8 cellular contexts compared by ENCODE assay signal in the genomic region with DNA sequence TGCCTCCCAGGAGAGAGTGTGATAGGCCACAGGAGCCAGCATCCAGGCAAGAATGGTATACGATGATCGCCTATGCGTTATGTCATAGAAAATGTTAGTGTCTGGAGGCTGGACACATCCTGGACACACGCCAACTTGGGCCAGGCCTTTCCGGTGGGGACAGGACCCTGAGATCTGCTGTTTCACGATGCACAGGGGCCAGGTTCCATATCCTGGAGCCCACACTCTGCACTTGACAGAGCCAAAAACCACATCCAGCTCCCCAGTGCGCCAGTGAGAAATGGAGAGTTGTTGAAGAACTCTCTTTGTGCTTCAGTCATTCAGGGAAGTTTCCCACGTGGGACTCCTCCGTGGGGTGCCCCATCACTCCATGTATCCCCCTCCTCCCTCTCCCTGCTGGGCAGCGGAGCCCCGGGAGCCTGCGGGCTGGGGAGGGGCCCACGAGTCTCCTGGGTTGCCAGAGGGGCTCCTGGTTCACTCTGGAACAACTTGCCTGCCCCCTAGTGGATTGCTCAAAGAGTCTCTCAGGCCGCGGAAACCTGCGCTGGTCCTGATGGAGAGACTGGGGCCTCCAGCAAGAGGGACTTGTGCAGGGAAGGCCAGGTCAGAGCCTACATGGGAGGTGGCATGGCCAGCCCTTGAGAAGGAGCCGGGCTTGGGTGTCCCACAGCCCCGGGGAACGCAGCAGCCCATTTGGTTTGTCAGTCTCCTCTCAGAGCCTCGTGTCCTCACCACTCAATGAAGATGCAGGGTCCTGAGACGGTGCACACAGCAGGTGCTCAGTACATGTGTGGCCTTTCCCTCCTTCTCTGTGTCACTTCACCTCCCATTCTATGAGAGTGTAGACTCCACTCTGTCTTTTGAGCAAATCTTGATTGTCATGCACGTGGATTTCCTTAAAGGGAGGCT. TPM values are rescaled to one million over a fixed set of nuclear protein-coding genes. Genes with fewer than 3 reads are reported as not detected.
A peak's percentile ranks its signal among the peaks of the same experiment; 100 is the strongest.
DNase-seq lines count a peak whose midpoint lies in the region; ATAC-seq and TF ChIP-seq lines count a peak whose summit lies in the region.

No MANE protein-coding gene starts in this region.

- no peak overlapping the region for H3K9ac ChIP-seq in neural progenitor cell

- H3K27me3 ChIP-seq in Peyer's patch = no peaks in the 10 kb centered on the region
- no peaks in the 10 kb centered on the region for H3K27me3 ChIP-seq in neural progenitor cell
- no peaks in the 10 kb centered on the region for H3K27me3 ChIP-seq in thoracic aorta (replicated peaks; ENCODE audit: insufficient read depth)

- H3K4me1 ChIP-seq in Peyer's patch = peaks cover 0 to 5% (median 0%) of the 10 kb centered on the region in 4 donors
- no peaks in the 10 kb centered on the region for H3K4me1 ChIP-seq in neural progenitor cell
- peaks cover 3 to 6% of the 10 kb centered on the region in 2 donors for H3K4me1 ChIP-seq in thoracic aorta (ENCODE audit: control insufficient read depth in 1 of 2, low read depth in 2 of 2)

- no peaks in the 10 kb centered on the region for H3K79me2 ChIP-seq in neural progenitor cell (ENCODE audit: low read depth)

- no peak for TF ChIP-seq POLR2A in Peyer's patch (IDR thresholded peaks at IDR 0.05)

- H3F3A ChIP-seq in neural progenitor cell (ENCODE audit: low read depth) = no peaks in the 10 kb centered on the region

- peak overlapping the region; percentile 33 for H2AFZ ChIP-seq in neural progenitor cell (replicated peaks)

- no peak for TF ChIP-seq EP300 in Ishikawa (IDR thresholded peaks at IDR 0.05; ENCODE audit: borderline replicate concordance)

- H3K27me3 Mint-ChIP-seq in activated T-cell treated with anti-CD3 and anti-CD28 coated beads, Interleukin-2, amount 50 U/mL, for 4 hours (ENCODE audit: low read depth) = peaks cover 5% of the 10 kb centered on the region
- peaks cover 9% of the 10 kb centered on the region for H3K27me3 Mint-ChIP-seq in neural progenitor cell (ENCODE audit: insufficient read depth, low read depth)

- DNase-seq in GDM1 (lab: John Stamatoyannopoulos, UW) (peak; percentile 59), Peyer's patch (peak; percentile 63 to 77 (median 73)), fibroblast of peridontal ligament (ENCODE audit: extremely low read depth) (peak; percentile 72), neural progenitor cell (ENCODE audit: low spot score) (peak; percentile 92), thoracic aorta (ENCODE audit: low spot score) (no peak)
- peak; percentile 45 for DNase-seq in activated T-cell treated with anti-CD3 and anti-CD28 coated beads, Interleukin-2, amount 50 U/mL, for 4 hours

- no peak overlapping the region for H3K4me3 Mint-ChIP-seq in activated T-cell treated with anti-CD3 and anti-CD28 coated beads, Interleukin-2, amount 50 U/mL, for 4 hours
- no peak overlapping the region for H3K4me3 Mint-ChIP-seq in neural progenitor cell

- H3K4me3 ChIP-seq in Peyer's patch (no peak overlapping the region), neural progenitor cell (no peak overlapping the region), thoracic aorta (peak overlapping the region; percentile 41)

- no peaks in the 10 kb centered on the region for H4K20me1 ChIP-seq in neural progenitor cell (ENCODE audit: low read depth)

- no peaks in the 10 kb centered on the region for H3K36me3 ChIP-seq in Peyer's patch
- H3K36me3 ChIP-seq in neural progenitor cell = no peaks in the 10 kb centered on the region
- no peaks in the 10 kb centered on the region for H3K36me3 ChIP-seq in thoracic aorta

- H3K9me3 Mint-ChIP-seq in activated T-cell treated with anti-CD3 and anti-CD28 coated beads, Interleukin-2, amount 50 U/mL, for 4 hours = no peaks in the 10 kb centered on the region
- peaks cover 3% of the 10 kb centered on the region for H3K9me3 Mint-ChIP-seq in neural progenitor cell

- no peak overlapping the region for H3K27ac Mint-ChIP-seq in neural progenitor cell

- H3K4me1 Mint-ChIP-seq in activated T-cell treated with anti-CD3 and anti-CD28 coated beads, Interleukin-2, amount 50 U/mL, for 4 hours (ENCODE audit: low read depth) = no peaks in the 10 kb centered on the region
- H3K4me1 Mint-ChIP-seq in neural progenitor cell = peaks cover 25% of the 10 kb centered on the region

- peak; percentile 96 for TF ChIP-seq RAD21 in Ishikawa (IDR thresholded peaks at IDR 0.05; ENCODE audit: low read depth)

- no peak overlapping the region for H3K4me2 ChIP-seq in neural progenitor cell

- no peaks in the 10 kb centered on the region for H3K36me3 Mint-ChIP-seq in activated T-cell treated with anti-CD3 and anti-CD28 coated beads, Interleukin-2, amount 50 U/mL, for 4 hours (ENCODE audit: insufficient read depth)
- no peaks in the 10 kb centered on the region for H3K36me3 Mint-ChIP-seq in neural progenitor cell

- H3K9me3 ChIP-seq in Peyer's patch (no peaks in the 10 kb centered on the region), neural progenitor cell (ENCODE audit: low read depth) (no peaks in the 10 kb centered on the region), thoracic aorta (no peaks in the 10 kb centered on the region)

- TF ChIP-seq CTCF in Peyer's patch (IDR thresholded peaks at IDR 0.05) (peak in 5 of 6 experiments; percentile 36 to 86 (median 83)), neural progenitor cell (IDR thresholded peaks at IDR 0.05) (peak; percentile 88), thoracic aorta (IDR thresholded peaks at IDR 0.05) (peak; percentile 93)

- H3K27ac ChIP-seq in Peyer's patch (no peak overlapping the region), neural progenitor cell (no peak overlapping the region), thoracic aorta (no peak overlapping the region)

- peak; percentile 80 to 82 for ATAC-seq in activated T-cell treated with anti-CD3 and anti-CD28 coated beads, Interleukin-2, amount 50 U/mL, for 4 hours
- ATAC-seq in thoracic aorta (ENCODE audit: insufficient number of reproducible peaks, low FRiP score, low read depth) (no peak), GM19467 (IDR thresholded peaks at IDR 0.05; ENCODE audit: unreplicated experiment) (no peak)

TF ChIP-seq in Ishikawa, 13 proteins besides CTCF, POLR2A, EP300 and RAD21:
- no peak for TF ChIP-seq YY1 (IDR thresholded peaks at IDR 0.05; ENCODE audit: low read depth)
- TF ChIP-seq TCF12 (IDR thresholded peaks at IDR 0.05; ENCODE audit: low read depth) = no peak
- no peak for TF ChIP-seq TAF1 (IDR thresholded peaks at IDR 0.05; ENCODE audit: low read depth)
- 0 out of 2 replicates have a peak, but pooled peaks have one; percentile 16 for TF ChIP-seq NFIC (IDR thresholded peaks at IDR 0.05)
- no peak for TF ChIP-seq EGR1 (IDR thresholded peaks at IDR 0.05)

RNA-seq across cellular contexts. Expression of gene LRRC32, which starts 10.2 kb away (rescaled TPM):
- 10 to 100 TPM in 3 of 4 donors, 1 to 10 TPM in 1; 4.0 to 36.7 (median 23.0) TPM for total RNA-seq in Peyer's patch
- total RNA-seq in activated T-cell treated with anti-CD3 and anti-CD28 coated beads, Interleukin-2, amount 50 U/mL, for 4 hours = 1 to 10 TPM; 4.6 to 5.8 (median 4.6) TPM
- total RNA-seq in neural progenitor cell (ENCODE audit: low replicate concordance) = 0.21 and 1.1 TPM in 2 replicates
- total RNA-seq in thoracic aorta = 100 to 1,000 TPM; 133 to 214 TPM

Comparison
In these comparisons a context has a peak if more than half of its experiments do, and no peak if none do; other contexts are left out.
1. ATAC-seq: peak in activated T-cell treated with anti-CD3 and anti-CD28 coated beads, Interleukin-2, amount 50 U/mL, for 4 hours (2 of 2); none in thoracic aorta (single experiment) and GM19467 (single experiment).
2. Peak in every context shown above with its lines, with median percentiles within 50 percentile points of each other: CTCF ChIP-seq.